In the genomic region with DNA sequence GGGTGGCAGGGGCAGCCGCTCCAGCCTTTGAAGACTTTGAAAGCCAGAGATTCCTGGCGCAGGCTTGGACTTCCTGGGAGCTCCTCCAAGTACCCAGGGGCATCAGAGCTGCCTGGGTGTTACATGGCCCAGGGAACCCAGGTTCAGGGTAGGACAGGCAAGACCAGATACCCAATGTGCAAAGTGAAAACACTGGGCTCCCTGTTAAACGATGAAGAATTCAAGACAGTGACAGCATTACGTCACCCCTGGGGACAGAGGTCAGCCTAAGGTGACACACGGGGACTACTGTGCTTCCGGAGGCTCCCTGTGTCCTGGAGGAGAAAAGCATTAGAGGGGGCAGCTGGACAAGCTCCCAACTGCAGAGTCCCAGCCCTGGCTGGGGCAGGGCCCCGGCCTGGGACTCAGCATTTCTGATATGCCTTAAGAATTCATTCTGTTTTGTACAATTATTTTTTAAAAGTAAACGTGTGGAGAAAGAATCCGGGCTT, we compare ENCODE assay signal across 10 cellular contexts. TPM values are rescaled to one million over a fixed set of nuclear protein-coding genes. Genes with fewer than 3 reads are reported as not detected.
DNase-seq lines count a peak whose midpoint lies in the region; ATAC-seq and TF ChIP-seq lines count a peak whose summit lies in the region.
"Had no signal": no experiment of that assay in that cellular context is flagged by ENCODE, and none has a peak within 500 bp of the region (broad histone marks: within the 10 kb centered on the region; RNA-seq: fewer than 3 reads in every experiment).

No MANE protein-coding gene starts in this region.

- H3K27ac Mint-ChIP-seq in natural killer cell = peak overlapping the region; percentile 24 to 47
- peak overlapping the region in 1 of 2 donors; percentile 69 for H3K27ac Mint-ChIP-seq in natural killer cell treated with Interleukin-12 subunit alpha and Interleukin-12 subunit beta and Interleukin-15 and Interleukin-18, amount 100 ng/mL, for 72 hours
- peak overlapping the region; percentile 69 for H3K27ac Mint-ChIP-seq in nephron progenitor cell

- no peaks in the 10 kb centered on the region for H3K79me2 ChIP-seq in mesendoderm (ENCODE audit: control insufficient read depth, insufficient read depth, low read length)

- ATAC-seq in natural killer cell (peak in 1 of 3 donors; percentile 21), GM18505 (IDR thresholded peaks at IDR 0.05; ENCODE audit: unreplicated experiment) (no peak)
- no peak for ATAC-seq in natural killer cell treated with Interleukin-12 subunit alpha and Interleukin-12 subunit beta and Interleukin-15 and Interleukin-18, amount 100 ng/mL, for 72 hours

- H2BK120ac ChIP-seq in mesendoderm (ENCODE audit: low read depth, low read length) = no peak overlapping the region

- H4K8ac ChIP-seq in mesendoderm (ENCODE audit: low read depth, low read length) = no peak overlapping the region

- WGBS in mesendoderm (ENCODE audit: extremely low coverage, insufficient coverage, low lambda C conversion rate) = no CpG with 5 or more reads among the region's 9 CpGs

- peak overlapping the region; percentile 3 for H3K27ac ChIP-seq in cingulate gyrus (ENCODE audit: low read depth, low read length)
- H3K27ac ChIP-seq in mesendoderm (ENCODE audit: low read depth, low read length) = no peak overlapping the region

- no peaks in the 10 kb centered on the region for H3K27me3 Mint-ChIP-seq in natural killer cell (ENCODE audit: low read depth in 2 of 2)
- no peaks in the 10 kb centered on the region for H3K27me3 Mint-ChIP-seq in natural killer cell treated with Interleukin-12 subunit alpha and Interleukin-12 subunit beta and Interleukin-15 and Interleukin-18, amount 100 ng/mL, for 72 hours
- H3K27me3 Mint-ChIP-seq in nephron progenitor cell (ENCODE audit: low read depth, poor library complexity) = peaks cover 14% of the 10 kb centered on the region

- no peak overlapping the region for H3K56ac ChIP-seq in mesendoderm (ENCODE audit: low read length)

- no peaks in the 10 kb centered on the region for H3K4me1 ChIP-seq in mesendoderm (ENCODE audit: control insufficient read depth, low read depth, low read length)

- no peak overlapping the region for H2BK5ac ChIP-seq in mesendoderm (ENCODE audit: low read length)

- TF ChIP-seq CTCF in natural killer cell (IDR thresholded peaks at IDR 0.05) = no peak
- TF ChIP-seq CTCF in nephron progenitor cell (IDR thresholded peaks at IDR 0.05) = no peak

- H3K4me1 Mint-ChIP-seq in natural killer cell (peaks cover 6 to 25% of the 10 kb centered on the region in 2 donors), nephron progenitor cell (peaks cover 44% of the 10 kb centered on the region)
- H3K4me1 Mint-ChIP-seq in natural killer cell treated with Interleukin-12 subunit alpha and Interleukin-12 subunit beta and Interleukin-15 and Interleukin-18, amount 100 ng/mL, for 72 hours (ENCODE audit: low read depth in 2 of 2) = peaks cover 21 to 30% of the 10 kb centered on the region in 2 donors

- H3K79me1 ChIP-seq in mesendoderm (ENCODE audit: low read length) = no peaks in the 10 kb centered on the region

- DNase-seq in natural killer cell = no peak
- no peak for DNase-seq in natural killer cell treated with Interleukin-12 subunit alpha and Interleukin-12 subunit beta and Interleukin-15 and Interleukin-18, amount 100 ng/mL, for 72 hours (ENCODE audit: low spot score)
- peak; percentile 68 for DNase-seq in nephron progenitor cell
- DNase-seq in effector CD4-positive, alpha-beta T cell = no peak
- no peak for DNase-seq in NCI-H1694 (lab: John Stamatoyannopoulos, UW)
- no peak for DNase-seq in mesendoderm
- DNase-seq: COR-L47, NCI-H1092 had no signal

- H3K23ac ChIP-seq in mesendoderm (ENCODE audit: low read length) = no peak overlapping the region

- H2BK15ac ChIP-seq in mesendoderm (replicated peaks; ENCODE audit: low read depth) = no peak overlapping the region

- no peak overlapping the region for H3K4me3 ChIP-seq in mesendoderm (ENCODE audit: low read length)

- H3K4ac ChIP-seq in mesendoderm (ENCODE audit: low read depth, low read length) = no peak overlapping the region

- H3K9ac ChIP-seq in mesendoderm (ENCODE audit: low read length) = no peak overlapping the region

- no peaks in the 10 kb centered on the region for H3K27me3 ChIP-seq in mesendoderm (ENCODE audit: insufficient read depth, low read length, poor library complexity)

- TF ChIP-seq POLR2A in GM18505 (IDR thresholded peaks at IDR 0.05; ENCODE audit: borderline replicate concordance, extremely low read depth, insufficient read depth, insufficient read length) = no peak

- H3K18ac ChIP-seq in mesendoderm (ENCODE audit: low read length) = no peak overlapping the region

- H3K4me2 ChIP-seq in mesendoderm (ENCODE audit: low read length) = no peak overlapping the region

- H3K9me3 Mint-ChIP-seq in natural killer cell = no peaks in the 10 kb centered on the region
- H3K9me3 Mint-ChIP-seq in natural killer cell treated with Interleukin-12 subunit alpha and Interleukin-12 subunit beta and Interleukin-15 and Interleukin-18, amount 100 ng/mL, for 72 hours = no peaks in the 10 kb centered on the region
- H3K9me3 Mint-ChIP-seq in nephron progenitor cell = no peaks in the 10 kb centered on the region

- H3K36me3 Mint-ChIP-seq in natural killer cell (peaks cover 7% of the 10 kb centered on the region), nephron progenitor cell (ENCODE audit: low read depth) (no peaks in the 10 kb centered on the region)
- peaks cover 14% of the 10 kb centered on the region for H3K36me3 Mint-ChIP-seq in natural killer cell treated with Interleukin-12 subunit alpha and Interleukin-12 subunit beta and Interleukin-15 and Interleukin-18, amount 100 ng/mL, for 72 hours

- no peak overlapping the region for H2AK5ac ChIP-seq in mesendoderm (ENCODE audit: low read length)

- no peaks in the 10 kb centered on the region for H3K36me3 ChIP-seq in mesendoderm (ENCODE audit: control insufficient read depth, insufficient read depth, low read length)

- H3K4me3 Mint-ChIP-seq in natural killer cell = no peak overlapping the region
- H3K4me3 Mint-ChIP-seq in natural killer cell treated with Interleukin-12 subunit alpha and Interleukin-12 subunit beta and Interleukin-15 and Interleukin-18, amount 100 ng/mL, for 72 hours = no peak overlapping the region
- H3K4me3 Mint-ChIP-seq in nephron progenitor cell = peak overlapping the region; percentile 67

- intact Hi-C loops in natural killer cell (cut with micrococcal nuclease) = no loop called here

- H4K5ac ChIP-seq in mesendoderm (ENCODE audit: low read length) = no peak overlapping the region

RNA-seq across cellular contexts. Expression of gene ARRDC2, which starts 5.7 kb away (rescaled TPM):
- 100 to 1,000 TPM; 110 to 131 (median 121) TPM for total RNA-seq in natural killer cell
- 10 to 100 TPM; 34.0 to 34.8 TPM for total RNA-seq in natural killer cell treated with Interleukin-12 subunit alpha and Interleukin-12 subunit beta and Interleukin-15 and Interleukin-18, amount 100 ng/mL, for 72 hours
- 1.6 TPM for polyA plus RNA-seq in mesendoderm (2013, experiment 1 of 2)
- polyA plus RNA-seq in mesendoderm (2013, experiment 2 of 2) = 1.6 TPM

RNA-seq across cellular contexts. Expression of gene KCNN1, which starts 46.8 kb away (rescaled TPM):
- not detected for total RNA-seq in natural killer cell
- 1 to 10 TPM; 1.0 to 1.3 TPM for total RNA-seq in natural killer cell treated with Interleukin-12 subunit alpha and Interleukin-12 subunit beta and Interleukin-15 and Interleukin-18, amount 100 ng/mL, for 72 hours
- polyA plus RNA-seq in mesendoderm (2013, experiment 1 of 2) = 1.3 TPM
- polyA plus RNA-seq in mesendoderm (2013, experiment 2 of 2) = 1.1 TPM
